Comparison of ENCODE assay signal across 8 cellular contexts in genomic region chr17:4939804-4940624, GRCh38. TPM values are rescaled to one million over a fixed set of nuclear protein-coding genes. Genes with fewer than 3 reads are reported as not detected.
DNase-seq lines count a peak whose midpoint lies in the region; ATAC-seq and FAIRE-seq lines count a peak whose summit lies in the region.

Gene RNF167, plus strand, starts transcription at chr17:4940268. Its CDS starts 642 bp downstream, at chr17:4940910.
Gene SLC25A11, minus strand, starts transcription at chr17:4940046. Its CDS starts 136 bp downstream, at chr17:4939910.

- peak within 1 kb of the TSS; percentile 94 for H3K9ac ChIP-seq in muscle layer of colon (ENCODE audit: low read length)

- H3K27me3 Mint-ChIP-seq in activated T-cell treated with anti-CD3 and anti-CD28 coated beads, Interleukin-2, amount 50 U/mL, for 72 hours (ENCODE audit: low read depth): no peaks in the 10 kb centered on the region

- peak; percentile 84 for FAIRE-seq in RCC 7860 (lab: Jason Lieb, UNC)

- ATAC-seq in GM21786 (IDR thresholded peaks at IDR 0.05; ENCODE audit: unreplicated experiment) (peak; percentile 73), esophagus mucosa (peak; percentile 89)
- peak; percentile 83 for ATAC-seq in activated T-cell treated with anti-CD3 and anti-CD28 coated beads, Interleukin-2, amount 50 U/mL, for 72 hours (replicated peaks in 1 of 2)

- peaks cover 52% of the 10 kb centered on the region for H3K4me1 ChIP-seq in muscle layer of colon (ENCODE audit: insufficient read depth, low read length)

- H3K27ac ChIP-seq in KOPT-K1 (ENCODE audit: low read depth, low read length, poor library complexity, severe bottlenecking) (peak within 1 kb of the TSS; percentile 99), muscle layer of colon (ENCODE audit: low read depth, low read length) (peak within 1 kb of the TSS; percentile 97)

- H3K4me1 Mint-ChIP-seq in activated T-cell treated with anti-CD3 and anti-CD28 coated beads, Interleukin-2, amount 50 U/mL, for 72 hours (ENCODE audit: low read depth): peaks cover 54% of the 10 kb centered on the region

- H3K36me3 Mint-ChIP-seq in activated T-cell treated with anti-CD3 and anti-CD28 coated beads, Interleukin-2, amount 50 U/mL, for 72 hours (ENCODE audit: insufficient read depth in 2 of 2): peaks cover 25 to 50% of the 10 kb centered on the region in 2 donors

- H3K27me3 ChIP-seq in muscle layer of colon (ENCODE audit: control insufficient read depth in 1 of 2, insufficient read depth in 2 of 2, low read length in 2 of 2): no peaks in the 10 kb centered on the region

- DNase-seq in DMS79 (lab: John Stamatoyannopoulos, UW): peak; percentile 98
- DNase-seq in RCC 7860 (ENCODE audit: low spot score): peak; percentile 98
- DNase-seq in activated T-cell treated with anti-CD3 and anti-CD28 coated beads, Interleukin-2, amount 50 U/mL, for 72 hours: peak; percentile 96 to 98
- peak; percentile 79 for DNase-seq in stimulated activated CD8-positive, alpha-beta memory T cell treated with anti-CD3 and anti-CD28 coated beads, Interleukin-7, amount 100 ng/mL, for 24 hours (ENCODE audit: low read depth)

- H3K36me3 ChIP-seq in KOPT-K1 (ENCODE audit: insufficient read depth, low read length) (peaks cover 65% of the 10 kb centered on the region), muscle layer of colon (ENCODE audit: insufficient read depth, low read length) (peaks cover 60% of the 10 kb centered on the region)

- no peaks in the 10 kb centered on the region for H3K9me3 Mint-ChIP-seq in activated T-cell treated with anti-CD3 and anti-CD28 coated beads, Interleukin-2, amount 50 U/mL, for 72 hours

- peak within 1 kb of the TSS; percentile 92 to 97 for H3K4me3 ChIP-seq in muscle layer of colon (ENCODE audit: low read depth in 1 of 2, low read length in 2 of 2)

- peak within 1 kb of the TSS; percentile 93 to 98 for H3K4me3 Mint-ChIP-seq in activated T-cell treated with anti-CD3 and anti-CD28 coated beads, Interleukin-2, amount 50 U/mL, for 72 hours

- H3K9me3 ChIP-seq in KOPT-K1 (ENCODE audit: insufficient read depth, low read length, poor library complexity, severe bottlenecking) (no peaks in the 10 kb centered on the region), muscle layer of colon (ENCODE audit: low read length) (no peaks in the 10 kb centered on the region)

- H3K27ac Mint-ChIP-seq in activated T-cell treated with anti-CD3 and anti-CD28 coated beads, Interleukin-2, amount 50 U/mL, for 72 hours: peak within 1 kb of the TSS; percentile 99

RNA-seq across cellular contexts. Expression of gene RNF167, which starts in this region (rescaled TPM):
- 100 to 1,000 TPM; 176 to 201 TPM for total RNA-seq in activated T-cell treated with anti-CD3 and anti-CD28 coated beads, Interleukin-2, amount 50 U/mL, for 72 hours
- total RNA-seq in esophagus mucosa: 79.2 TPM

RNA-seq across cellular contexts. Expression of gene SLC25A11, which starts in this region (rescaled TPM):
- total RNA-seq in activated T-cell treated with anti-CD3 and anti-CD28 coated beads, Interleukin-2, amount 50 U/mL, for 72 hours: 10 to 100 TPM; 40.4 to 43.8 TPM
- total RNA-seq in esophagus mucosa: 42.4 TPM

Comparison
In these comparisons a context has a peak if more than half of its experiments do, and no peak if none do; other contexts are left out.
1. Peak in every context shown above with its lines: DNase-seq, ATAC-seq, H3K4me3 ChIP-seq and H3K27ac ChIP-seq.